In the genomic region with DNA sequence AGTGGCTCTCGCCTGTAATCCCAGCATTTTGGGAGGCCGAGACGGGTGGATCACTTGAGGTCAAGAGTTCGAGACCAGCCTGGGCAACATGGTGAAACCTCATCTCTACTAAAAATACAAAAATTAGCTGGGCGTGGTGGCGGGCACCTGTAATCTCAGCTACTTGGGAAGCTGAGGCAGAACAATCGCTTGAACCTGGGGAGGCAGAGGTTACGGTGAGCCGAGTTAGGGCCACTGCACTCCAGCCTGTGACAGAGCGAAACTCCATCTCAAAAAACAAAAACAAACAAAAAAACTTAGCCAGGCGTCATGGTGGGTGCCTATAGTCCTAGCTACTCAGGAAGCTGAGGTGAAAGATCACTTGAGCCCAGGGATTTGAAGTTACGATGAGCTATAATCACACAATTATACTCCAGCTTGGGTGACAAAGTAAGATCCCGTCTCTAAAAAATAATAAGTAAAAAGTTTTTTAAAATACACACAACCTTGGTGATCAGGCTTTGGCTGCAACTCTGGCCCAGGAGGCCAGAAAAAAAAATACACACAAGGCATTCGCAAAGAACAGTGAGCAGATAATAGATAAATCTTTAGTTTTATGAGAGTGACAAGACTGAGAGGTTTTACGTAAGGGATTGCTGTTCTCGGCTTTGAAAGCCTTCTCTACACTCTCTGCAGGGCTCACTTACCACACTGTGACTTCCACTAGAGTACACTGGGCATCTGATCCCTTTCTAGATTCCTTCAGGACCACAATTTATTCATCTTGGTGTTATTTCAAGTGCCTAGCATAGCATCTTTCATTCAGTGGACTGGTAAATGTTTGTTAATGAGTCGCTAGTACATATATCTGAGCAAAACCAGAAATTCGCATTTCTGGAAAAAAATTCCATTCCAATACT, we compare ENCODE assay signal across 15 cellular contexts. TPM values are rescaled to one million over a fixed set of nuclear protein-coding genes. Genes with fewer than 3 reads are reported as not detected.
DNase-seq lines count a peak whose midpoint lies in the region; ATAC-seq and TF ChIP-seq lines count a peak whose summit lies in the region.
"Had no signal": no experiment of that assay in that cellular context is flagged by ENCODE, and none has a peak within 500 bp of the region (broad histone marks: within the 10 kb centered on the region; RNA-seq: fewer than 3 reads in every experiment).

No MANE protein-coding gene starts in this region.

- no peak for TF ChIP-seq CTCF in IMR-90 (conservative IDR thresholded peaks at IDR 0.05; ENCODE audit: low read depth, low read length)
- TF ChIP-seq CTCF in mammary epithelial cell (conservative IDR thresholded peaks at IDR 0.05 in 1 of 2, IDR thresholded peaks at IDR 0.05 in 1 of 2; ENCODE audit: extremely low read depth in 1 of 2, insufficient read depth in 1 of 2, low read depth in 1 of 2, low read length in 2 of 2), result no peak

- H3K4me3 Mint-ChIP-seq in T-helper 2 cell treated with Interferon-gamma antibody and Interleukin-4, amounts not matched to agents 5 μg/mL and 100 μg/mL, for 36 hours, result peak overlapping the region; percentile 12

- POLR2A ChIA-PET in IMR-90 (lab: Charles Lee; ENCODE audit: unreplicated experiment), result no interaction called here

- peaks cover 0 to 62% of the 10 kb centered on the region in 2 experiments; a peak in 3 of 4 replicates for H3K79me1 ChIP-seq in IMR-90 (ENCODE audit: low read depth in 1 of 2, low read length in 2 of 2)

- H3K36me3 ChIP-seq in IMR-90 (ENCODE audit: control insufficient read depth, insufficient read depth, low read length) (peaks cover 7% of the 10 kb centered on the region), mammary epithelial cell (ENCODE audit: insufficient read depth, low read length) (peaks cover 11% of the 10 kb centered on the region), rectal smooth muscle tissue (ENCODE audit: control insufficient read depth, insufficient read depth, low read length) (no peaks in the 10 kb centered on the region)

- H3K9me1 ChIP-seq in IMR-90 (ENCODE audit: insufficient read depth, low read length), result peaks cover 19% of the 10 kb centered on the region

- DNase-seq in T-helper 2 cell treated with Interferon-gamma antibody and Interleukin-4, amounts not matched to agents 5 μg/mL and 100 μg/mL, for 36 hours (ENCODE audit: low spot score), result no peak
- no peak for DNase-seq in T-helper 2 cell
- peak; percentile 73 for DNase-seq in IMR-90
- no peak for DNase-seq in mammary epithelial cell
- DNase-seq in SIG-M5 treated with dmso at 0.1 percent for 504 hours (lab: John Stamatoyannopoulos, UW; ENCODE audit: unreplicated experiment), result no peak
- DNase-seq in stimulated activated CD4-positive, alpha-beta T cell treated with anti-CD3 and anti-CD28 coated beads, Interleukin-2, amount 100 ng/mL, for 24 hours, result no peak
- no peak for DNase-seq in germinal center (ENCODE audit: low spot score)
- DNase-seq: amygdala, islet precursor cell, MM.1S, occipital lobe, T-helper 9 cell had no signal

- no peak overlapping the region for H3K14ac ChIP-seq in IMR-90 (replicated peaks; ENCODE audit: low read depth, low read length)

- no peak overlapping the region for H4K91ac ChIP-seq in IMR-90 (ENCODE audit: insufficient read depth, low read depth, low read length)

- H2BK120ac ChIP-seq in IMR-90 (ENCODE audit: low read depth, low read length), result no peak overlapping the region

- H3K27ac ChIP-seq in IMR-90 (ENCODE audit: insufficient read depth, low read length), result peak overlapping the region; percentile 3; the same call in 1 of the 2 replicates
- H3K27ac ChIP-seq in mammary epithelial cell (ENCODE audit: insufficient read depth, low read depth, low read length), result no peak overlapping the region
- H3K27ac ChIP-seq in rectal smooth muscle tissue (ENCODE audit: low read depth, low read length), result peak overlapping the region; percentile 70
- H3K27ac ChIP-seq: 22Rv1 had no signal

- H3K56ac ChIP-seq in IMR-90 (ENCODE audit: extremely low read depth, insufficient read depth, low read length), result no peak overlapping the region

- H3K27me3 Mint-ChIP-seq in T-helper 2 cell treated with Interferon-gamma antibody and Interleukin-4, amounts not matched to agents 5 μg/mL and 100 μg/mL, for 36 hours (ENCODE audit: low read depth), result no peaks in the 10 kb centered on the region

- no peak overlapping the region for H3K4ac ChIP-seq in IMR-90 (ENCODE audit: low read depth, low read length)

- no peak overlapping the region for H3K18ac ChIP-seq in IMR-90 (ENCODE audit: low read depth, low read length)

- H3K9me3 ChIP-seq in IMR-90 (ENCODE audit: control insufficient read depth, insufficient read depth, low read length) (no peaks in the 10 kb centered on the region), mammary epithelial cell (replicated peaks; ENCODE audit: insufficient read depth, low read length) (no peaks in the 10 kb centered on the region)

- no peak overlapping the region for H4K5ac ChIP-seq in IMR-90 (ENCODE audit: low read depth, low read length)

- intact Hi-C loops in IMR-90 (cut with micrococcal nuclease) (loop anchor here (5.0 kb wide), 2 partner anchors 67 to 107 kb away; partner anchors contain the start of gene SNX29), mammary epithelial cell (cut with micrococcal nuclease) (loop anchor here (10.0 kb wide), 1 partner anchor 155 kb away; no protein-coding TSS in a partner anchor)

- in situ Hi-C loops in IMR-90 (cut with MboI; ENCODE audit: low sequenced_read_pairs), result no loop called here
- in situ Hi-C loops in mammary epithelial cell (cut with MboI; ENCODE audit: low sequenced_read_pairs in 2 of 2), result no loop called here

- peaks cover 98% of the 10 kb centered on the region for H3K79me2 ChIP-seq in mammary epithelial cell (ENCODE audit: insufficient read depth, low read length)

- 92% methylated on average over 5 of the region's 18 CpGs; no CpG with 5 or more reads in 1 of the 2 experiments for WGBS in IMR-90 (ENCODE audit: extremely low coverage in 2 of 2, insufficient read length in 1 of 2), 2 experiments
- 87% methylated on average over 16 of the region's 18 CpGs for WGBS in mammary epithelial cell (ENCODE audit: low coverage, missing lambda C conversion rate)

- H2AK5ac ChIP-seq in IMR-90 (ENCODE audit: low read depth, low read length), result no peak overlapping the region

- no peak overlapping the region for H2AK9ac ChIP-seq in IMR-90 (replicated peaks; ENCODE audit: low read depth, low read length, poor library complexity)

- H2AFZ ChIP-seq in IMR-90 (replicated peaks; ENCODE audit: low read length, poor library complexity), result no peak overlapping the region
- no peak overlapping the region for H2AFZ ChIP-seq in mammary epithelial cell (ENCODE audit: low read depth, low read length)

- no peak for TF ChIP-seq POLR2A in IMR-90 (IDR thresholded peaks at IDR 0.05; ENCODE audit: low read depth, low read length)

- ATAC-seq in IMR-90 (ENCODE audit: low read depth), result peak; percentile 72

- dilution Hi-C loops in IMR-90 (cut with HindIII; ENCODE audit: low sequenced_read_pairs, unreplicated experiment), result no loop called here
- dilution Hi-C loops in mammary epithelial cell (cut with HindIII; ENCODE audit: low sequenced_read_pairs), result loop anchor here (5.0 kb wide), 2 partner anchors 43 to 87 kb away; no protein-coding TSS in a partner anchor

- peak overlapping the region; percentile 28 for H3K27ac Mint-ChIP-seq in T-helper 2 cell treated with Interferon-gamma antibody and Interleukin-4, amounts not matched to agents 5 μg/mL and 100 μg/mL, for 36 hours

- no peak overlapping the region for H3K9ac ChIP-seq in IMR-90 (ENCODE audit: low read depth, low read length)
- H3K9ac ChIP-seq in mammary epithelial cell (ENCODE audit: insufficient read depth, low read length), result peak overlapping the region; percentile 4
- H3K9ac ChIP-seq in rectal smooth muscle tissue (ENCODE audit: low read length), result no peak overlapping the region

- H3K4me3 ChIP-seq in IMR-90 (ENCODE audit: insufficient read depth, low read depth, low read length) (no peak overlapping the region), mammary epithelial cell (replicated peaks in 1 of 3; ENCODE audit: insufficient read depth in 1 of 3, low read depth in 2 of 3, low read length in 3 of 3) (no peak overlapping the region), rectal smooth muscle tissue (ENCODE audit: low read length) (no peak overlapping the region)

- H4K20me1 ChIP-seq in IMR-90 (ENCODE audit: insufficient read depth, low read length), result peaks cover 92% of the 10 kb centered on the region
- H4K20me1 ChIP-seq in mammary epithelial cell (ENCODE audit: insufficient read depth, low read length), result peaks cover 33% of the 10 kb centered on the region

- H3K27me3 ChIP-seq in IMR-90 (ENCODE audit: control insufficient read depth, insufficient read depth, low read length), result no peaks in the 10 kb centered on the region
- no peaks in the 10 kb centered on the region for H3K27me3 ChIP-seq in mammary epithelial cell (ENCODE audit: insufficient read depth, low read length)
- no peaks in the 10 kb centered on the region for H3K27me3 ChIP-seq in rectal smooth muscle tissue (ENCODE audit: control insufficient read depth, insufficient read depth, low read length)

- H4K8ac ChIP-seq in IMR-90 (ENCODE audit: low read depth in 2 of 2, low read length in 2 of 2), result no peak overlapping the region

- BruUV-seq in IMR-90 (replicated peaks; lab: Mats Ljungman, UMichigan) (no TSS peak), mammary epithelial cell (replicated peaks; lab: Mats Ljungman, UMichigan) (no TSS peak)

- H3K4me1 Mint-ChIP-seq in T-helper 2 cell treated with Interferon-gamma antibody and Interleukin-4, amounts not matched to agents 5 μg/mL and 100 μg/mL, for 36 hours (ENCODE audit: low read depth), result peaks cover 39% of the 10 kb centered on the region

- no peak overlapping the region for H2BK20ac ChIP-seq in IMR-90 (ENCODE audit: low read depth, low read length)

- H3K4me2 ChIP-seq in IMR-90 (ENCODE audit: low read depth, low read length) (peak overlapping the region; percentile 18), mammary epithelial cell (ENCODE audit: insufficient read depth, low read depth, low read length) (no peak overlapping the region)

- H3K4me1 ChIP-seq in IMR-90 (ENCODE audit: control insufficient read depth, insufficient read depth, low read length) (peaks cover 16% of the 10 kb centered on the region), mammary epithelial cell (ENCODE audit: insufficient read depth, low read length) (peaks cover 17% of the 10 kb centered on the region), rectal smooth muscle tissue (ENCODE audit: control insufficient read depth, insufficient read depth, low read length) (peaks cover 26% of the 10 kb centered on the region)

- H3K23ac ChIP-seq in IMR-90 (ENCODE audit: low read depth, low read length), result no peak overlapping the region

- H2BK15ac ChIP-seq in IMR-90 (ENCODE audit: low read depth, low read length), result no peak overlapping the region

- H3K9me3 Mint-ChIP-seq in T-helper 2 cell treated with Interferon-gamma antibody and Interleukin-4, amounts not matched to agents 5 μg/mL and 100 μg/mL, for 36 hours, result no peaks in the 10 kb centered on the region

- peaks cover 32% of the 10 kb centered on the region for H3K36me3 Mint-ChIP-seq in T-helper 2 cell treated with Interferon-gamma antibody and Interleukin-4, amounts not matched to agents 5 μg/mL and 100 μg/mL, for 36 hours (ENCODE audit: low read depth)

- CTCF ChIA-PET in IMR-90 (lab: Yijun Ruan, JAX) (no interaction called here), mammary epithelial cell (lab: Charles Lee; ENCODE audit: low non-redundant PET) (no interaction called here)

- H2BK5ac ChIP-seq in IMR-90 (ENCODE audit: low read depth, low read length, poor library complexity, severe bottlenecking), result peak overlapping the region; percentile 26

- TF ChIP-seq RAD21 in IMR-90 (IDR thresholded peaks at IDR 0.05; ENCODE audit: low read length), result no peak

RNA-seq across cellular contexts. Expression of gene GSPT1, which starts 5.9 kb away (rescaled TPM):
- total RNA-seq in IMR-90 (2012; rRNA removed), result 84.8 and 121 TPM in 2 replicates
- 68.8 and 76.3 TPM in 2 replicates for polyA plus RNA-seq in IMR-90 (2012; rRNA removed)
- 7.5 and 16.8 TPM in 2 replicates for polyA plus RNA-seq in IMR-90 (2012; cell fraction: cytosol; rRNA removed)
- 6.0 and 42.6 TPM in 2 replicates for polyA plus RNA-seq in IMR-90 (2012; cell fraction: nucleus; rRNA removed; ENCODE audit: low replicate concordance)
- 100 to 1,000 TPM in 1 of 2 donors, 10 to 100 TPM in 1; 95.7 to 182 TPM for total RNA-seq in mammary epithelial cell
- 95.0 TPM for polyA plus RNA-seq in mammary epithelial cell
- polyA minus RNA-seq in mammary epithelial cell, result 286 TPM

RNA-seq across cellular contexts. Expression of gene NPIPB2, which starts 31.9 kb away (rescaled TPM):
- total RNA-seq in IMR-90 (2012; rRNA removed), result 1.4 and 2.2 TPM in 2 replicates
- 7.7 and 13.4 TPM in 2 replicates for polyA plus RNA-seq in IMR-90 (2012; rRNA removed)
- polyA plus RNA-seq in IMR-90 (2012; cell fraction: cytosol; rRNA removed), result 0.05 and 2.4 TPM in 2 replicates
- polyA plus RNA-seq in IMR-90 (2012; cell fraction: nucleus; rRNA removed; ENCODE audit: low replicate concordance), result 15.8 and 57.1 TPM in 2 replicates
- 10 to 100 TPM in 1 of 2 donors, 1 to 10 TPM in 1; 3.0 to 15.7 TPM for total RNA-seq in mammary epithelial cell
- polyA plus RNA-seq in mammary epithelial cell, result 2.2 TPM
- 17.3 TPM for polyA minus RNA-seq in mammary epithelial cell
- total RNA-seq: epithelial cell of proximal tubule had no signal

RNA-seq across cellular contexts. Expression of gene TNFRSF17, which starts 55.1 kb away (rescaled TPM):
- not detected in 2 replicates for total RNA-seq in IMR-90 (2012; rRNA removed)
- polyA plus RNA-seq in IMR-90 (2012; rRNA removed), result not detected in 2 replicates
- not detected in 2 replicates for polyA plus RNA-seq in IMR-90 (2012; cell fraction: cytosol; rRNA removed)
- not detected in 2 replicates for polyA plus RNA-seq in IMR-90 (2012; cell fraction: nucleus; rRNA removed; ENCODE audit: low replicate concordance)
- not detected for total RNA-seq in mammary epithelial cell
- polyA plus RNA-seq in mammary epithelial cell, result not detected
- polyA minus RNA-seq in mammary epithelial cell, result not detected
- total RNA-seq: epithelial cell of proximal tubule, occipital lobe had no signal

RNA-seq across cellular contexts. Expression of gene RSL1D1, which starts 58.6 kb away (rescaled TPM):
- 77.4 and 137 TPM in 2 replicates for total RNA-seq in IMR-90 (2012; rRNA removed)
- 55.8 and 63.8 TPM in 2 replicates for polyA plus RNA-seq in IMR-90 (2012; rRNA removed)
- 5.6 and 6.6 TPM in 2 replicates for polyA plus RNA-seq in IMR-90 (2012; cell fraction: cytosol; rRNA removed)
- 1.3 and 10.3 TPM in 2 replicates for polyA plus RNA-seq in IMR-90 (2012; cell fraction: nucleus; rRNA removed; ENCODE audit: low replicate concordance)
- 100 to 1,000 TPM; 127 to 209 TPM for total RNA-seq in mammary epithelial cell
- 114 TPM for polyA plus RNA-seq in mammary epithelial cell
- polyA minus RNA-seq in mammary epithelial cell, result 27.8 TPM
